27 cellular contexts compared by ENCODE assay signal in the genomic region with DNA sequence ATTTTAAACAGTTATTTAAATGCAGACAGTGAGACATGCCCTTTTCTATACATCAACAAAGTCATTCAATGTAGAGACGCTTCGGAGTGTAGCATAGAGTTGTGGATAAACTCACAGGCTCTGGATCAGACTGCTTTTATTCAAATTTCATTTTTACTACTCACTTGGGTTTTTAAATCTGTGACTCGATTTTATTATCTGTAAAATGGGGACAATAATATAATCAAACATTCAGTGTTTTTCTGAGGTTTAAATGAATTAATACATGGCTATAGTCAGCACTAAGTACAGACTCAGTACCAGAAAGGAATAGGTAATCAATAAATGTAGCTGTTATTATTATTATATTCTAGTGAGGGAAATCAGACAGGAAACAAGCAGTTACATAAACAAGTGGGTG.
"Had no signal": no experiment of that assay in that cellular context is flagged by ENCODE, and none has a peak within 500 bp of the region (broad histone marks: within the 10 kb centered on the region; RNA-seq: fewer than 3 reads in every experiment).

No MANE protein-coding gene starts in this region.

- H3K27ac ChIP-seq: colonic mucosa, coronary artery, dorsolateral prefrontal cortex, epithelial cell of prostate, esophagus muscularis mucosa, esophagus squamous epithelium, gastrocnemius medialis, gastroesophageal sphincter, heart left ventricle, heart right ventricle had no signal

- H3K36me3 ChIP-seq: colonic mucosa, esophagus muscularis mucosa, esophagus squamous epithelium, gastrocnemius medialis, gastroesophageal sphincter, heart left ventricle, heart right ventricle had no signal

- H3K4me3 ChIP-seq: colonic mucosa, coronary artery, dorsolateral prefrontal cortex, esophagus muscularis mucosa, esophagus squamous epithelium, gastrocnemius medialis, gastroesophageal sphincter, heart left ventricle, heart right ventricle had no signal

- DNase-seq: colonic mucosa; cortex of kidney; dermis blood vessel endothelial cell; dorsolateral prefrontal cortex; effector CD4-positive, alpha-beta T cell; effector CD8-positive, alpha-beta T cell; effector memory CD4-positive, alpha-beta T cell; effector memory CD8-positive, alpha-beta T cell; endodermal cell; erythroblast; esophagus squamous epithelium; foreskin fibroblast; foreskin melanocyte; gastrocnemius medialis; glutamatergic neuron; head of caudate nucleus; heart left ventricle; heart right ventricle had no signal

- H3K9me3 ChIP-seq: colonic mucosa, esophagus muscularis mucosa, esophagus squamous epithelium, gastrocnemius medialis, gastroesophageal sphincter, heart left ventricle, heart right ventricle had no signal

- ATAC-seq: effector memory CD8-positive, alpha-beta T cell; esophagus mucosa; gastrocnemius medialis; gastroesophageal sphincter; heart left ventricle; heart right ventricle had no signal

- H3K4me1 ChIP-seq: colonic mucosa, esophagus muscularis mucosa, esophagus squamous epithelium, gastrocnemius medialis, gastroesophageal sphincter, heart left ventricle, heart right ventricle had no signal

- FAIRE-seq: colon, endometrium, endothelial cell of umbilical vein, frontal cortex had no signal

- H3K27me3 ChIP-seq: colonic mucosa, dorsolateral prefrontal cortex, esophagus muscularis mucosa, esophagus squamous epithelium, gastrocnemius medialis, gastroesophageal sphincter, heart left ventricle, heart right ventricle had no signal
